In the genomic region with DNA sequence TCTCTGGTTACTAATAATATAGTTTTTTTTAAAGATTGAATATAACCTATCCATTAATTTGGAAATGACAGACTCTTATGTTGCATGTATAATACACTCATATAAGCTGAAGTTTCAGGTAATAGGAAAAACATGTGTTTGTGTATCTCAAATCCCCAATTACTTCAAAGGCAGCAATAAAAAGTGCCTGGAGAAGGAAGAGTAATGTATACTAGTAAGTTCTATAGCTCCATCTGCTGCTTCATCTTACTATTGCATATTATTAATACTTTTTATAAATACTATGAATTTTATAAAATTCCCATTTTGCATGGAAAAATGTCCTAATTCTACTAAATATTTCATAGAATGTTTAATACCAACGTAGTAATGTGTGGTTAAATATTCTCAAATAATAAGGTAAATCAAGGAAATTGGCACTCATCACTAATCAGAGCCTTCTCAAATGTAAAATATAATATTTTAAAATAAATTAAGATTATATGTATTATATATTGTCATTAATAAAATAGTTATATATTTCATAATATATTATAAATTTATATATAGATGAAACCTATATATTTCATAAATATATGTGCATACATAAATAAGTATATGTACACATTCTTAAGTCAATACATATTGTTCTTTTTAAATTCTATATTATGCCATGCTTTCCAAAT, we compare ENCODE assay signal across 1 cellular context.
TF ChIP-seq lines count a peak whose summit lies in the region.

No MANE protein-coding gene starts in this region.

TF ChIP-seq in GM23338, 12 proteins besides CTCF, POLR2A, EP300 and RAD21 (continued from another document):
- no peak for TF ChIP-seq CREB1 (CRISPR knock-in tag; IDR thresholded peaks at IDR 0.05; ENCODE audit: low read depth)
- no peak for TF ChIP-seq EZH2 (IDR thresholded peaks at IDR 0.05; ENCODE audit: low read depth, unreplicated experiment)
- TF ChIP-seq POLR2AphosphoS5 (IDR thresholded peaks at IDR 0.05; ENCODE audit: low read depth) = no peak
- TF ChIP-seq NANOG (IDR thresholded peaks at IDR 0.05; ENCODE audit: borderline replicate concordance) = no peak
- TF ChIP-seq ZNF462 (CRISPR knock-in tag; IDR thresholded peaks at IDR 0.05) = no peak
- TF ChIP-seq, protein P1, sequence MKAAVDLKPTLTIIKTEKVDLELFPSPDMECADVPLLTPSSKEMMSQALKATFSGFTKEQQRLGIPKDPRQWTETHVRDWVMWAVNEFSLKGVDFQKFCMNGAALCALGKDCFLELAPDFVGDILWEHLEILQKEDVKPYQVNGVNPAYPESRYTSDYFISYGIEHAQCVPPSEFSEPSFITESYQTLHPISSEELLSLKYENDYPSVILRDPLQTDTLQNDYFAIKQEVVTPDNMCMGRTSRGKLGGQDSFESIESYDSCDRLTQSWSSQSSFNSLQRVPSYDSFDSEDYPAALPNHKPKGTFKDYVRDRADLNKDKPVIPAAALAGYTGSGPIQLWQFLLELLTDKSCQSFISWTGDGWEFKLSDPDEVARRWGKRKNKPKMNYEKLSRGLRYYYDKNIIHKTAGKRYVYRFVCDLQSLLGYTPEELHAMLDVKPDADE (IDR thresholded peaks at IDR 0.05) = no peak
- no peak for TF ChIP-seq JUNB (IDR thresholded peaks at IDR 0.05; ENCODE audit: unreplicated experiment)
